ENCODE assay signal across 12 cellular contexts in genomic region chr12:124764870-124765570, GRCh38.
A peak's percentile ranks its signal among the peaks of the same experiment; 100 is the strongest.
DNase-seq lines count a peak whose midpoint lies in the region; ATAC-seq, FAIRE-seq and TF ChIP-seq lines count a peak whose summit lies in the region.
"Had no signal": no experiment of that assay in that cellular context is flagged by ENCODE, and none has a peak within 500 bp of the region (broad histone marks: within the 10 kb centered on the region; RNA-seq: fewer than 3 reads in every experiment).

No MANE protein-coding gene starts in this region.

- H3K4me3 ChIP-seq in BLaER1 treated with 17β-estradiol and CSF1 and Interleukin-3, amounts not matched to agents 10 nM and 100 nM: peak overlapping the region in 2 of 10 experiments; percentile 6 to 10; a peak in 3 of 20 replicates
- H3K4me3 ChIP-seq in SJCRH30 (no peak overlapping the region), fibroblast of the aortic adventitia (ENCODE audit: low read depth, low read length) (no peak overlapping the region), pancreas (no peak overlapping the region), testis (no peak overlapping the region)

- TF ChIP-seq CTCF in fibroblast of the aortic adventitia (IDR thresholded peaks at IDR 0.05; ENCODE audit: insufficient read depth, low read length) (no peak), pancreas (IDR thresholded peaks at IDR 0.05) (no peak), testis (IDR thresholded peaks at IDR 0.05) (no peak)

- peaks cover 0 to 19% (median 12%) of the 10 kb centered on the region in 11 experiments; a peak in 19 of 22 replicates for H3K9me3 ChIP-seq in BLaER1 treated with 17β-estradiol and CSF1 and Interleukin-3, amounts not matched to agents 10 nM and 100 nM (replicated peaks in 1 of 11)
- H3K9me3 ChIP-seq in SJCRH30 (replicated peaks): 0 out of 2 replicates have a peak, but pooled peaks cover 4% of the 10 kb centered on the region
- H3K9me3 ChIP-seq in pancreas: no peaks in the 10 kb centered on the region
- no peaks in the 10 kb centered on the region for H3K9me3 ChIP-seq in testis

- ATAC-seq in pancreas (peak in 3 of 4 donors; percentile 31 to 38 (median 33)), HG03571 (IDR thresholded peaks at IDR 0.05; ENCODE audit: unreplicated experiment) (no peak)

- 62 to 87% methylated on average over 2 of the region's 2 CpGs for WGBS in pancreas, 2 donors
- 53 to 66% methylated on average over 2 of the region's 2 CpGs for WGBS in testis, 2 donors

- H4K20me1 ChIP-seq in BLaER1 treated with 17β-estradiol and CSF1 and Interleukin-3, amounts not matched to agents 10 nM and 100 nM: no peaks in the 10 kb centered on the region

- no peak for FAIRE-seq in pancreas (lab: Jason Lieb, UNC)
- FAIRE-seq: bronchial epithelial cell had no signal

- no peak for TF ChIP-seq POLR2A in testis (IDR thresholded peaks at IDR 0.05)

- DNase-seq in SJCRH30: peak; percentile 93 to 99
- DNase-seq in fibroblast of the aortic adventitia (ENCODE audit: low read depth): peak; percentile 98
- DNase-seq in pancreas: no peak
- DNase-seq in NCI-H69 (lab: John Stamatoyannopoulos, UW): no peak
- DNase-seq in testis: no peak
- no peak for DNase-seq in stimulated activated naive CD4-positive, alpha-beta T cell (lab: John Stamatoyannopoulos, UW)
- DNase-seq: activated B cell treated with CpG ODN at 0.5 μM for 24 hours, midbrain had no signal

- peaks cover 88 to 100% (median 97%) of the 10 kb centered on the region in 10 experiments for H3K4me1 ChIP-seq in BLaER1 treated with 17β-estradiol and CSF1 and Interleukin-3, amounts not matched to agents 10 nM and 100 nM
- H3K4me1 ChIP-seq in SJCRH30 (peaks cover 41% of the 10 kb centered on the region), pancreas (peaks cover 0 to 4% (median 0%) of the 10 kb centered on the region in 3 donors), testis (peaks cover 22% of the 10 kb centered on the region)

- peak overlapping the region; percentile 3 to 71 (median 56); a peak in 17 of 22 replicates for H3K9ac ChIP-seq in BLaER1 treated with 17β-estradiol and CSF1 and Interleukin-3, amounts not matched to agents 10 nM and 100 nM

- intact Hi-C loops in pancreas (cut with DNase I) (loop anchor here in 2 of 3 donors (5.0 to 10.0 kb wide), 2 partner anchors 420 to 728 kb away; no protein-coding TSS in a partner anchor), testis (cut with DNase I; ENCODE audit: low total_unique reads) (loop anchor here (5.0 kb wide), 2 partner anchors 198 to 713 kb away; partner anchors contain the start of gene NCOR2)

- H3K27ac ChIP-seq in BLaER1 treated with 17β-estradiol and CSF1 and Interleukin-3, amounts not matched to agents 10 nM and 100 nM: peak overlapping the region in 9 of 11 experiments; percentile 44 to 98 (median 77); a peak in 19 of 22 replicates
- peak overlapping the region; percentile 68 for H3K27ac ChIP-seq in SJCRH30
- no peak overlapping the region for H3K27ac ChIP-seq in pancreas
- peak overlapping the region in 1 of 2 donors; percentile 4 for H3K27ac ChIP-seq in testis
- H3K27ac ChIP-seq: HL-60 had no signal

- H3K27me3 ChIP-seq in BLaER1 treated with 17β-estradiol and CSF1 and Interleukin-3, amounts not matched to agents 10 nM and 100 nM: no peaks in the 10 kb centered on the region
- H3K27me3 ChIP-seq in SJCRH30 (no peaks in the 10 kb centered on the region), pancreas (no peaks in the 10 kb centered on the region), testis (no peaks in the 10 kb centered on the region)

- H3K4me2 ChIP-seq in BLaER1 treated with 17β-estradiol and CSF1 and Interleukin-3, amounts not matched to agents 10 nM and 100 nM: peak overlapping the region; percentile 47 to 96 (median 89)

- peaks cover 0 to 3% (median 0%) of the 10 kb centered on the region in 11 experiments; a peak in 1 of 22 replicates for H3K36me3 ChIP-seq in BLaER1 treated with 17β-estradiol and CSF1 and Interleukin-3, amounts not matched to agents 10 nM and 100 nM
- H3K36me3 ChIP-seq in SJCRH30: no peaks in the 10 kb centered on the region
- H3K36me3 ChIP-seq in pancreas: no peaks in the 10 kb centered on the region
- H3K36me3 ChIP-seq in testis (ENCODE audit: low read depth, missing control alignments): no peaks in the 10 kb centered on the region

Comparison
In these comparisons a context has a peak if more than half of its experiments do, and no peak if none do; other contexts are left out.
1. H3K27ac ChIP-seq: peak in BLaER1 treated with 17β-estradiol and CSF1 and Interleukin-3, amounts not matched to agents 10 nM and 100 nM (9 of 11) and SJCRH30 (single experiment); none in pancreas (0 of 4).
2. DNase-seq: peak in SJCRH30 (2 of 2) and fibroblast of the aortic adventitia (single experiment); none in pancreas (0 of 6), NCI-H69 (single experiment), testis (single experiment) and stimulated activated naive CD4-positive, alpha-beta T cell (0 of 6).